Comparison of ENCODE assay signal across 12 cellular contexts in genomic region chr11:35160902-35161585, GRCh38. TPM values are rescaled to one million over a fixed set of nuclear protein-coding genes. Genes with fewer than 3 reads are reported as not detected.
DNase-seq lines count a peak whose midpoint lies in the region; ATAC-seq and TF ChIP-seq lines count a peak whose summit lies in the region.
"Had no signal": no experiment of that assay in that cellular context is flagged by ENCODE, and none has a peak within 500 bp of the region (broad histone marks: within the 10 kb centered on the region; RNA-seq: fewer than 3 reads in every experiment).

No MANE protein-coding gene starts in this region.

- no peaks in the 10 kb centered on the region for H3K27me3 Mint-ChIP-seq in CD4-positive, alpha-beta T cell
- no peaks in the 10 kb centered on the region for H3K27me3 Mint-ChIP-seq in IgD-negative memory B cell
- no peaks in the 10 kb centered on the region for H3K27me3 Mint-ChIP-seq in activated naive CD8-positive, alpha-beta T cell
- peaks cover 0 to 1% (median 0%) of the 10 kb centered on the region in 5 donors for H3K27me3 Mint-ChIP-seq in naive thymus-derived CD8-positive, alpha-beta T cell

- H3K27ac ChIP-seq in CD4-positive, alpha-beta T cell (ENCODE audit: low read depth, low read length) = peak overlapping the region; percentile 96

- ATAC-seq in CD4-positive, alpha-beta T cell (ENCODE audit: poor library complexity) = no peak
- no peak for ATAC-seq in naive thymus-derived CD8-positive, alpha-beta T cell
- ATAC-seq: K562 had no signal

- intact Hi-C loops in CD4-positive, alpha-beta T cell (cut with DNase I, micrococcal nuclease) = loop anchor here (2.0 to 10.0 kb wide), 4 partner anchors 14 to 1056 kb away; partner anchors contain the start of gene NAT10 (in 1 of the 2)

- H3K27ac Mint-ChIP-seq in CD4-positive, alpha-beta T cell = peak overlapping the region; percentile 96
- peak overlapping the region; percentile 91 to 100 (median 97) for H3K27ac Mint-ChIP-seq in IgD-negative memory B cell
- H3K27ac Mint-ChIP-seq in activated naive CD8-positive, alpha-beta T cell = peak overlapping the region; percentile 96
- peak overlapping the region; percentile 89 to 100 (median 100) for H3K27ac Mint-ChIP-seq in naive thymus-derived CD8-positive, alpha-beta T cell

- TF ChIP-seq CTCF in CD4-positive, alpha-beta T cell (IDR thresholded peaks at IDR 0.05) = no peak

- H3K9me3 Mint-ChIP-seq in CD4-positive, alpha-beta T cell = peaks cover 2% of the 10 kb centered on the region
- H3K9me3 Mint-ChIP-seq in IgD-negative memory B cell = no peaks in the 10 kb centered on the region
- H3K9me3 Mint-ChIP-seq in activated naive CD8-positive, alpha-beta T cell (ENCODE audit: low read depth) = no peaks in the 10 kb centered on the region
- H3K9me3 Mint-ChIP-seq in naive thymus-derived CD8-positive, alpha-beta T cell = no peaks in the 10 kb centered on the region

- no peaks in the 10 kb centered on the region for H3K27me3 ChIP-seq in CD4-positive, alpha-beta T cell (ENCODE audit: control insufficient read depth, insufficient read depth, low read length)

- DNase-seq in CD4-positive, alpha-beta T cell = no peak
- no peak for DNase-seq in naive thymus-derived CD8-positive, alpha-beta T cell
- no peak for DNase-seq in GOT3 (lab: John Stamatoyannopoulos, UW)
- no peak for DNase-seq in mucosa of gallbladder (ENCODE audit: low spot score)
- no peak for DNase-seq in AG08395 (ENCODE audit: low spot score)
- DNase-seq in nucleus accumbens (lab: John Stamatoyannopoulos, UW) = no peak
- DNase-seq: amniotic stem cell, NCI-H2171, SHP77 had no signal

- H3K4me3 Mint-ChIP-seq in CD4-positive, alpha-beta T cell = peak overlapping the region; percentile 62
- H3K4me3 Mint-ChIP-seq in IgD-negative memory B cell = peak overlapping the region in 2 of 4 donors; percentile 52 to 78
- H3K4me3 Mint-ChIP-seq in activated naive CD8-positive, alpha-beta T cell = peak overlapping the region; percentile 53
- peak overlapping the region in 9 of 10 donors; percentile 43 to 91 (median 70) for H3K4me3 Mint-ChIP-seq in naive thymus-derived CD8-positive, alpha-beta T cell

- H3K9me3 ChIP-seq in CD4-positive, alpha-beta T cell (ENCODE audit: control insufficient read depth, low read length) = no peaks in the 10 kb centered on the region

- CTCF ChIA-PET in CD4-positive, alpha-beta T cell (lab: Charles Lee) = interaction anchor here (0.5 to 1.5 kb wide), 2 partner anchors 9 to 154 kb away, joined by 3 read pairs; no protein-coding TSS in a partner anchor

- H3K36me3 Mint-ChIP-seq in CD4-positive, alpha-beta T cell (ENCODE audit: low read depth) = peaks cover 90% of the 10 kb centered on the region
- peaks cover 7% of the 10 kb centered on the region for H3K36me3 Mint-ChIP-seq in IgD-negative memory B cell
- H3K36me3 Mint-ChIP-seq in activated naive CD8-positive, alpha-beta T cell = peaks cover 24% of the 10 kb centered on the region
- H3K36me3 Mint-ChIP-seq in naive thymus-derived CD8-positive, alpha-beta T cell = peaks cover 0 to 23% (median 13%) of the 10 kb centered on the region in 3 donors

- peaks cover 99% of the 10 kb centered on the region for H3K4me1 Mint-ChIP-seq in CD4-positive, alpha-beta T cell (ENCODE audit: low read depth)
- H3K4me1 Mint-ChIP-seq in IgD-negative memory B cell = peaks cover 68 to 94% (median 81%) of the 10 kb centered on the region in 3 donors
- H3K4me1 Mint-ChIP-seq in activated naive CD8-positive, alpha-beta T cell (ENCODE audit: low read depth) = peaks cover 99% of the 10 kb centered on the region
- peaks cover 54 to 100% (median 99%) of the 10 kb centered on the region in 4 donors for H3K4me1 Mint-ChIP-seq in naive thymus-derived CD8-positive, alpha-beta T cell

- POLR2A ChIA-PET in CD4-positive, alpha-beta T cell (lab: Charles Lee) = interaction anchor here (3.0 to 18.0 kb wide), 4 partner anchors 11 to 163 kb away, joined by 10 to 355 read pairs (median 204); partner anchors contain the start of gene CD44
- POLR2A ChIA-PET in naive thymus-derived CD8-positive, alpha-beta T cell (lab: Charles Lee) = interaction anchor here (1.3 to 12.3 kb wide), 4 partner anchors 17 to 76 kb away, joined by 3 to 294 read pairs (median 84); partner anchors contain the start of gene CD44

RNA-seq across cellular contexts. Expression of gene CD44, which starts 22.1 kb away (rescaled TPM):
- 1,000 to 10,000 TPM; 1,283 to 1,330 TPM for total RNA-seq in CD4-positive, alpha-beta T cell
- 176 TPM for polyA plus RNA-seq in IgD-negative memory B cell
- total RNA-seq in naive thymus-derived CD8-positive, alpha-beta T cell = 100 to 1,000 TPM; 650 to 703 TPM
- 100 to 1,000 TPM; 291 TPM for polyA plus RNA-seq in naive thymus-derived CD8-positive, alpha-beta T cell
- total RNA-seq in mucosa of gallbladder = 356 TPM
